14 cellular contexts compared by ENCODE assay signal in the genomic region with DNA sequence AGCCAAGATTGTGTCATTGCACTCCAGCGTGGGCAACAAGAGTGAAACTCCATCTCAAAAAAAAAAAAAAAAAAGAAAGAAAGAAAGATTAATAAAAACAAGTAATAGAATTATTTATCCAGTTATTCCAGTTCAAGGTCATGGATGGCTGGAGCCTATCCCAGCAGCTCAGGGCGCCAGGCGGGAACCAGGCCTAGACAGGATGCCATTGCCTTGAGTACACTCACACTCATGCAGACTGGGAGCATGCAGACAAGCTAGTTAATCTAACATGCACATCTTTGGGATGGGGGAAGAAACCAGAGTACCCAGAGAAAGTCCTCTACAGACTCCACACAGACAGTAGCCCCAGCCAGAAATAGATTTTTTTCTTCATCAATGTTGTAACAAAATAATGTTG. TPM values are rescaled to one million over a fixed set of nuclear protein-coding genes. Genes with fewer than 3 reads are reported as not detected.
DNase-seq lines count a peak whose midpoint lies in the region; ATAC-seq and TF ChIP-seq lines count a peak whose summit lies in the region.
"Had no signal": no experiment of that assay in that cellular context is flagged by ENCODE, and none has a peak within 500 bp of the region (broad histone marks: within the 10 kb centered on the region; RNA-seq: fewer than 3 reads in every experiment).

No MANE protein-coding gene starts in this region.

- WGBS in heart right ventricle, 2 donors = 52 to 54% methylated on average over 3 of the region's 3 CpGs
- WGBS in esophagus, 2 donors = 29 to 49% methylated on average over 3 of the region's 3 CpGs

- H3K4me3 ChIP-seq in heart right ventricle (no peak overlapping the region), esophagus (ENCODE audit: low read depth in 1 of 2, low read length in 2 of 2) (no peak overlapping the region)
- H3K4me3 ChIP-seq: prostate gland had no signal

- peaks cover 15% of the 10 kb centered on the region for H3K4me1 Mint-ChIP-seq in activated CD8-positive, alpha-beta T cell treated with anti-CD3 and anti-CD28 coated beads, Interleukin-2, amount 10 ng/mL, durations not matched to agents 7 days and 5 days (ENCODE audit: low read depth)

- H3K36me3 Mint-ChIP-seq in activated CD8-positive, alpha-beta T cell treated with anti-CD3 and anti-CD28 coated beads, Interleukin-2, amount 10 ng/mL, durations not matched to agents 7 days and 5 days (ENCODE audit: low read depth) = peaks cover under 1% of the 10 kb centered on the region
- H3K36me3 Mint-ChIP-seq: activated naive CD8-positive, alpha-beta T cell had no signal

- peaks cover 19 to 68% (median 47%) of the 10 kb centered on the region in 9 donors for H3K4me1 ChIP-seq in heart right ventricle
- peaks cover 24 to 32% of the 10 kb centered on the region in 2 donors for H3K4me1 ChIP-seq in esophagus (ENCODE audit: control insufficient read depth in 2 of 2, insufficient read depth in 2 of 2, low read length in 1 of 2)
- H3K4me1 ChIP-seq: prostate gland had no signal

- H3K27ac ChIP-seq in heart right ventricle (peak overlapping the region in 8 of 10 donors; percentile 31 to 99 (median 95)), esophagus (ENCODE audit: low read depth in 2 of 2, low read length in 1 of 2) (peak overlapping the region; percentile 43 to 97)
- H3K27ac ChIP-seq: HL-60, prostate gland had no signal

- intact Hi-C loops in heart right ventricle (cut with DNase I) = loop anchor here in 5 of 10 donors (5.0 to 10.0 kb wide), 3 partner anchors 34 to 57 kb away; partner anchors contain the start of gene CIAO2B (in 3 of the 5)
- intact Hi-C loops in Right ventricle myocardium inferior (cut with DNase I) = no loop called here

- no peak for DNase-seq in heart right ventricle
- no peak for DNase-seq in Right ventricle myocardium inferior (ENCODE audit: missing footprints)
- DNase-seq in myocyte (ENCODE audit: low read depth) = peak; percentile 57
- no peak for DNase-seq in activated CD4-positive, CD25-positive, alpha-beta regulatory T cell treated with anti-CD3 and anti-CD28 coated beads, Interleukin-2, amount 50 U/mL, for 72 hours
- DNase-seq in GDM1 (lab: John Stamatoyannopoulos, UW) = no peak
- DNase-seq in activated CD8-positive, alpha-beta T cell treated with anti-CD3 and anti-CD28 coated beads, Interleukin-2, amount 10 ng/mL, durations not matched to agents 7 days and 5 days = no peak
- no peak for DNase-seq in GF-D8 (lab: John Stamatoyannopoulos, UW)
- DNase-seq: NCI-H2227 treated with DMSO at 0.1 percent for 48 hours, RPMI8226 had no signal

- POLR2A ChIA-PET in activated CD8-positive, alpha-beta T cell treated with anti-CD3 and anti-CD28 coated beads, Interleukin-2, amount 10 ng/mL, durations not matched to agents 7 days and 5 days (lab: Charles Lee) = interaction anchor here (0.9 kb wide), 1 partner anchor 12 kb away, joined by 3 read pairs; no protein-coding TSS in a partner anchor

- no peaks in the 10 kb centered on the region for H3K27me3 ChIP-seq in heart right ventricle
- no peaks in the 10 kb centered on the region for H3K27me3 ChIP-seq in esophagus (ENCODE audit: control insufficient read depth in 1 of 2, insufficient read depth in 2 of 2, low read length in 2 of 2)

- H3K36me3 ChIP-seq in heart right ventricle = no peaks in the 10 kb centered on the region
- H3K36me3 ChIP-seq in esophagus (ENCODE audit: control insufficient read depth in 2 of 2, insufficient read depth in 2 of 2, low read length in 1 of 2) = no peaks in the 10 kb centered on the region
- H3K36me3 ChIP-seq: prostate gland had no signal

- TF ChIP-seq CTCF in heart right ventricle (IDR thresholded peaks at IDR 0.05) = no peak

- no peaks in the 10 kb centered on the region for H3K27me3 Mint-ChIP-seq in activated CD8-positive, alpha-beta T cell treated with anti-CD3 and anti-CD28 coated beads, Interleukin-2, amount 10 ng/mL, durations not matched to agents 7 days and 5 days (ENCODE audit: low read depth)
- H3K27me3 Mint-ChIP-seq: activated naive CD8-positive, alpha-beta T cell had no signal

- no peak overlapping the region for H3K27ac Mint-ChIP-seq in activated CD8-positive, alpha-beta T cell treated with anti-CD3 and anti-CD28 coated beads, Interleukin-2, amount 10 ng/mL, durations not matched to agents 7 days and 5 days
- H3K27ac Mint-ChIP-seq: activated naive CD8-positive, alpha-beta T cell had no signal

- H3K9me3 ChIP-seq in heart right ventricle = no peaks in the 10 kb centered on the region
- H3K9me3 ChIP-seq in esophagus (ENCODE audit: control insufficient read depth in 2 of 2, insufficient read depth in 1 of 2, low read depth in 1 of 2, low read length in 1 of 2) = no peaks in the 10 kb centered on the region
- H3K9me3 ChIP-seq: prostate gland had no signal

- H3K4me3 Mint-ChIP-seq in activated CD8-positive, alpha-beta T cell treated with anti-CD3 and anti-CD28 coated beads, Interleukin-2, amount 10 ng/mL, durations not matched to agents 7 days and 5 days = no peak overlapping the region
- H3K4me3 Mint-ChIP-seq: activated naive CD8-positive, alpha-beta T cell had no signal

- CTCF ChIA-PET in activated CD8-positive, alpha-beta T cell treated with anti-CD3 and anti-CD28 coated beads, Interleukin-2, amount 10 ng/mL, durations not matched to agents 7 days and 5 days (lab: Charles Lee) = interaction anchor here (2.1 to 6.7 kb wide), 2 partner anchors 29 to 67 kb away, joined by 6 to 94 read pairs; partner anchors contain the start of genes NAE1 and RRAD

- no peak for ATAC-seq in heart right ventricle
- no peak for ATAC-seq in Right ventricle myocardium inferior
- no peak for ATAC-seq in activated CD8-positive, alpha-beta T cell treated with anti-CD3 and anti-CD28 coated beads, Interleukin-2, amount 10 ng/mL, durations not matched to agents 7 days and 5 days

- H3K9me3 Mint-ChIP-seq in activated CD8-positive, alpha-beta T cell treated with anti-CD3 and anti-CD28 coated beads, Interleukin-2, amount 10 ng/mL, durations not matched to agents 7 days and 5 days (ENCODE audit: insufficient read depth) = no peaks in the 10 kb centered on the region

RNA-seq across cellular contexts. Expression of gene PDP2, which starts 17.9 kb away (rescaled TPM):
- total RNA-seq in heart right ventricle = 1 to 10 TPM; 2.9 to 5.7 (median 3.8) TPM
- polyA plus RNA-seq in heart right ventricle = 1 to 10 TPM; 1.2 to 1.4 TPM
- total RNA-seq in Right ventricle myocardium inferior = 3.1 TPM
- polyA plus RNA-seq in esophagus = 1 to 10 TPM; 2.3 to 2.5 TPM
- 3.5 and 4.6 TPM in 2 replicates for total RNA-seq in myocyte
- polyA plus RNA-seq in myocyte (2012) = 6.4 TPM
- total RNA-seq in activated CD8-positive, alpha-beta T cell treated with anti-CD3 and anti-CD28 coated beads, Interleukin-2, amount 10 ng/mL, durations not matched to agents 7 days and 5 days = 10 to 100 TPM; 24.2 to 26.9 TPM

RNA-seq across cellular contexts. Expression of gene CDH16, which starts 20.5 kb away (rescaled TPM):
- total RNA-seq in heart right ventricle (under 1 TPM in 3 of 10 donors, not detected in 7; 0.25 to 0.47 (median 0.47) TPM), Right ventricle myocardium inferior (0.16 TPM), myocyte (1.1 TPM in 1 of 2 replicates, not detected in the other)
- polyA plus RNA-seq in heart right ventricle (under 1 TPM; 0.15 to 0.59 TPM), esophagus (1 to 10 TPM; 6.1 to 6.5 TPM)
- polyA plus RNA-seq in myocyte (2012) = not detected
- total RNA-seq in activated CD8-positive, alpha-beta T cell treated with anti-CD3 and anti-CD28 coated beads, Interleukin-2, amount 10 ng/mL, durations not matched to agents 7 days and 5 days = not detected
- total RNA-seq: prostate gland, temporal lobe had no signal

RNA-seq across cellular contexts. Expression of gene RRAD, which starts 27.1 kb away (rescaled TPM):
- total RNA-seq in heart right ventricle = 1,000 to 10,000 TPM in 1 of 10 donors, 100 to 1,000 TPM in 5, 10 to 100 TPM in 4; 48.4 to 1,227 (median 105) TPM
- polyA plus RNA-seq in heart right ventricle = 100 to 1,000 TPM; 176 to 435 TPM
- 84.3 TPM for total RNA-seq in Right ventricle myocardium inferior
- polyA plus RNA-seq in esophagus = 100 to 1,000 TPM in 1 of 2 donors, 10 to 100 TPM in 1; 93.6 to 125 TPM
- total RNA-seq in myocyte = 26.3 and 60.5 TPM in 2 replicates
- 8.5 TPM for polyA plus RNA-seq in myocyte (2012)
- under 1 TPM in 1 of 2 experiments, not detected in 1; 0.34 TPM for total RNA-seq in activated CD8-positive, alpha-beta T cell treated with anti-CD3 and anti-CD28 coated beads, Interleukin-2, amount 10 ng/mL, durations not matched to agents 7 days and 5 days

RNA-seq across cellular contexts. Expression of gene CIAO2B, which starts 36.0 kb away (rescaled TPM):
- total RNA-seq in heart right ventricle (100 to 1,000 TPM; 103 to 196 (median 111) TPM), Right ventricle myocardium inferior (127 TPM), myocyte (168 and 235 TPM in 2 replicates)
- polyA plus RNA-seq in heart right ventricle (100 to 1,000 TPM; 189 to 743 TPM), esophagus (100 to 1,000 TPM; 139 to 266 TPM)
- 253 TPM for polyA plus RNA-seq in myocyte (2012)
- 100 to 1,000 TPM; 115 to 126 TPM for total RNA-seq in activated CD8-positive, alpha-beta T cell treated with anti-CD3 and anti-CD28 coated beads, Interleukin-2, amount 10 ng/mL, durations not matched to agents 7 days and 5 days

RNA-seq across cellular contexts. Expression of gene CES2, which starts 37.1 kb away (rescaled TPM):
- total RNA-seq in heart right ventricle = 100 to 1,000 TPM in 3 of 10 donors, 10 to 100 TPM in 7; 56.1 to 194 (median 81.5) TPM
- 100 to 1,000 TPM in 1 of 2 donors, 10 to 100 TPM in 1; 25.1 to 145 TPM for polyA plus RNA-seq in heart right ventricle
- 126 TPM for total RNA-seq in Right ventricle myocardium inferior
- polyA plus RNA-seq in esophagus = 100 to 1,000 TPM; 120 to 128 TPM
- total RNA-seq in myocyte = 70.7 and 81.0 TPM in 2 replicates
- 42.7 TPM for polyA plus RNA-seq in myocyte (2012)
- 10 to 100 TPM; 29.7 to 34.0 TPM for total RNA-seq in activated CD8-positive, alpha-beta T cell treated with anti-CD3 and anti-CD28 coated beads, Interleukin-2, amount 10 ng/mL, durations not matched to agents 7 days and 5 days

Comparison
In these comparisons a context has a peak if more than half of its experiments do, and no peak if none do; other contexts are left out.
1. RNA of gene RRAD, which starts 27.1 kb away (total RNA-seq): 48.4 to 1,227 TPM in heart right ventricle, 84.3 TPM in Right ventricle myocardium inferior (single experiment) and 26.3 to 60.5 TPM in myocyte; 0.34 TPM in activated CD8-positive, alpha-beta T cell treated with anti-CD3 and anti-CD28 coated beads, Interleukin-2, amount 10 ng/mL, durations not matched to agents 7 days and 5 days; every median in the first group is over 10 times any median in the second.